In the genomic region with DNA sequence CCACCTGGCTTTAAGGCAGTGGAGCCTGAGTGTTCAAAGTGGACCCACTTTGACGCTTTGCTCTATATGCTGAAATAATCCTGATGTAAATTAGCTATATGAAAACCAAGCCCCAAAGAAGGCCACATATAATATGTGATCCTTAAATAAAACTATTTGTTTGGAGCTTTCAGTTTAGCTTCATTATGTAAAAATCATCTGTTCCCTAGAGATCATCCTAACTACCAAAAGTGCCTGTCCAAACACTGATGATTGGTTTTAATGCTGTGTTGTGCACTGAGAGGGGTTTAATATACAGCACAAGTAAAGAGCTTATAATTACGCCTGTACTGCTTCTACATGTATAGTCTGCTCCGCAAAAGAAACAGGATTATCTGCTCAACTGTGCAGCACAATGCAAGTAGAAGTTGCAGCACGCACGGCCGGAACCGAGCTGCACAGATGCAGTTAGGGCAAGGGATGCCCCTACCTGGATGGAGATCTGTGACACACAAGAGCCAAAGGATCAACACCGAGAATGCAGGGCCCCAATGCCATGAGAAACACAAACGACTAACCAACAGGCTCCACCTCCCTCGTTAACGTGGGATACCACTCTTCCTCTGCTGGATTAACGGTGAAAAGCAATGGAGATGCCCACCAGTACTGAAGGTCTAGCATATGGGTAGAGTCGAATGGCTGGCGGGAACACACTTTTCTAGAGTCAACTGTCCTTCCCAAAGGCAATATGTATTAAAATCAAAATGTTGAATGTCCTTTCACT, we compare ENCODE assay signal across 21 cellular contexts. TPM values are rescaled to one million over a fixed set of nuclear protein-coding genes. Genes with fewer than 3 reads are reported as not detected.
DNase-seq lines count a peak whose midpoint lies in the region; ATAC-seq, FAIRE-seq and TF ChIP-seq lines count a peak whose summit lies in the region.
"Had no signal": no experiment of that assay in that cellular context is flagged by ENCODE, and none has a peak within 500 bp of the region (broad histone marks: within the 10 kb centered on the region; RNA-seq: fewer than 3 reads in every experiment).

No MANE protein-coding gene starts in this region.

- no peaks in the 10 kb centered on the region for H3K27me3 Mint-ChIP-seq in CD4-positive, alpha-beta T cell
- H3K27me3 Mint-ChIP-seq in activated B cell treated with CpG ODN at 0.5 μM for 24 hours (no peaks in the 10 kb centered on the region), endothelial cell (ENCODE audit: unreplicated experiment) (peaks cover 2% of the 10 kb centered on the region)
- no peaks in the 10 kb centered on the region for H3K27me3 Mint-ChIP-seq in naive thymus-derived CD4-positive, alpha-beta T cell
- H3K27me3 Mint-ChIP-seq: progenitor cell of endocrine pancreas had no signal

- ATAC-seq in CD4-positive, alpha-beta T cell (ENCODE audit: poor library complexity): no peak
- ATAC-seq in activated B cell treated with CpG ODN at 0.5 μM for 24 hours (ENCODE audit: low read depth): no peak
- no peak for ATAC-seq in naive thymus-derived CD4-positive, alpha-beta T cell
- no peak for ATAC-seq in GM21367 (IDR thresholded peaks at IDR 0.05; ENCODE audit: unreplicated experiment)
- ATAC-seq: activated CD4-positive, CD25-positive, alpha-beta regulatory T cell treated with anti-CD3 and anti-CD28 coated beads, Interleukin-2, amount 50 U/mL, for 24 hours; gastrocnemius medialis; K562 had no signal

- DNase-seq in CD4-positive, alpha-beta T cell: no peak
- DNase-seq in GM12891 (ENCODE audit: insufficient read length, low spot score) (no peak), activated B cell treated with CpG ODN at 0.5 μM for 24 hours (no peak), endothelial cell (ENCODE audit: low spot score) (no peak), dermis blood vessel endothelial cell (no peak)
- DNase-seq in naive thymus-derived CD4-positive, alpha-beta T cell: no peak
- DNase-seq: activated gamma-delta T cell; AML-193; gastrocnemius medialis; NCI-H1092 treated with DMSO at 0.1 percent for 48 hours; SIG-M5; stimulated activated CD4-positive, alpha-beta T cell treated with anti-CD3 and anti-CD28 coated beads, Interleukin-4, amount 100 ng/mL, for 24 hours; testis had no signal

- H3K27ac ChIP-seq in CD4-positive, alpha-beta T cell (ENCODE audit: low read depth, low read length): no peak overlapping the region
- no peak overlapping the region for H3K27ac ChIP-seq in naive thymus-derived CD4-positive, alpha-beta T cell (ENCODE audit: low read depth, low read length)
- H3K27ac ChIP-seq: testis had no signal

- POLR2A ChIA-PET in CD4-positive, alpha-beta T cell (lab: Charles Lee): interaction anchor here (1.3 kb wide), 1 partner anchor 19 kb away, joined by 4 read pairs; no protein-coding TSS in a partner anchor
- POLR2A ChIA-PET in activated B cell treated with CpG ODN at 0.5 μM for 24 hours (lab: Charles Lee): interaction anchor here (0.5 to 1.5 kb wide), 4 partner anchors 18 to 178 kb away, joined by 3 to 5 read pairs (median 4); a partner anchor contains a TSS
- POLR2A ChIA-PET in naive thymus-derived CD4-positive, alpha-beta T cell (lab: Charles Lee): interaction anchor here (1.3 kb wide), 1 partner anchor 18 kb away, joined by 6 read pairs; no protein-coding TSS in a partner anchor

- FAIRE-seq in GM12891 (lab: Jason Lieb, UNC): peak; percentile 26
- FAIRE-seq: astrocyte, colon, H54, K562 had no signal

- no peaks in the 10 kb centered on the region for H3K9me3 Mint-ChIP-seq in CD4-positive, alpha-beta T cell
- no peaks in the 10 kb centered on the region for H3K9me3 Mint-ChIP-seq in activated B cell treated with CpG ODN at 0.5 μM for 24 hours
- no peaks in the 10 kb centered on the region for H3K9me3 Mint-ChIP-seq in naive thymus-derived CD4-positive, alpha-beta T cell
- no peaks in the 10 kb centered on the region for H3K9me3 Mint-ChIP-seq in endothelial cell (ENCODE audit: unreplicated experiment)

- no peaks in the 10 kb centered on the region for H3K27me3 ChIP-seq in CD4-positive, alpha-beta T cell (ENCODE audit: control insufficient read depth, insufficient read depth, low read length)
- H3K27me3 ChIP-seq in naive thymus-derived CD4-positive, alpha-beta T cell (ENCODE audit: control insufficient read depth in 2 of 2, insufficient read depth in 2 of 2, low read length in 2 of 2): no peaks in the 10 kb centered on the region
- H3K27me3 ChIP-seq: gastrocnemius medialis, testis had no signal

- intact Hi-C loops in CD4-positive, alpha-beta T cell (cut with DNase I, micrococcal nuclease): no loop called here
- intact Hi-C loops in activated B cell treated with CpG ODN at 0.5 μM for 24 hours (cut with micrococcal nuclease): no loop called here
- intact Hi-C loops in naive thymus-derived CD4-positive, alpha-beta T cell (cut with micrococcal nuclease): no loop called here

- TF ChIP-seq CTCF in CD4-positive, alpha-beta T cell (IDR thresholded peaks at IDR 0.05): no peak
- TF ChIP-seq CTCF in activated B cell treated with CpG ODN at 0.5 μM for 24 hours (IDR thresholded peaks at IDR 0.05) (no peak), endothelial cell (IDR thresholded peaks at IDR 0.05; ENCODE audit: unreplicated experiment) (no peak)

- H3K4me1 Mint-ChIP-seq in CD4-positive, alpha-beta T cell (ENCODE audit: low read depth): peaks cover 99% of the 10 kb centered on the region
- H3K4me1 Mint-ChIP-seq in activated B cell treated with CpG ODN at 0.5 μM for 24 hours: peaks cover 99% of the 10 kb centered on the region
- peaks cover 67 to 100% (median 97%) of the 10 kb centered on the region in 7 donors for H3K4me1 Mint-ChIP-seq in naive thymus-derived CD4-positive, alpha-beta T cell
- H3K4me1 Mint-ChIP-seq in endothelial cell (ENCODE audit: unreplicated experiment): peaks cover 21% of the 10 kb centered on the region

- no peaks in the 10 kb centered on the region for H3K36me3 Mint-ChIP-seq in CD4-positive, alpha-beta T cell (ENCODE audit: low read depth)
- peaks cover 6% of the 10 kb centered on the region for H3K36me3 Mint-ChIP-seq in activated B cell treated with CpG ODN at 0.5 μM for 24 hours (ENCODE audit: low read depth)
- peaks cover 0 to 3% (median 0%) of the 10 kb centered on the region in 5 donors for H3K36me3 Mint-ChIP-seq in naive thymus-derived CD4-positive, alpha-beta T cell
- H3K36me3 Mint-ChIP-seq in endothelial cell (ENCODE audit: low read depth, unreplicated experiment): no peaks in the 10 kb centered on the region

- H3K27ac Mint-ChIP-seq in CD4-positive, alpha-beta T cell: no peak overlapping the region
- H3K27ac Mint-ChIP-seq in activated B cell treated with CpG ODN at 0.5 μM for 24 hours: peak overlapping the region; percentile 19
- peak overlapping the region in 6 of 9 donors; percentile 1 to 69 (median 46) for H3K27ac Mint-ChIP-seq in naive thymus-derived CD4-positive, alpha-beta T cell
- no peak overlapping the region for H3K27ac Mint-ChIP-seq in endothelial cell (ENCODE audit: unreplicated experiment)

- peak overlapping the region; percentile 2 for H3K4me3 Mint-ChIP-seq in CD4-positive, alpha-beta T cell
- H3K4me3 Mint-ChIP-seq in activated B cell treated with CpG ODN at 0.5 μM for 24 hours (peak overlapping the region; percentile 54), endothelial cell (ENCODE audit: unreplicated experiment) (no peak overlapping the region)
- peak overlapping the region in 8 of 10 donors; percentile 8 to 77 (median 39) for H3K4me3 Mint-ChIP-seq in naive thymus-derived CD4-positive, alpha-beta T cell

- H3K4me1 ChIP-seq in naive thymus-derived CD4-positive, alpha-beta T cell (ENCODE audit: control insufficient read depth in 2 of 2, insufficient read depth in 2 of 2, low read length in 2 of 2): peaks cover 51 to 72% of the 10 kb centered on the region in 2 donors

- H3K9me3 ChIP-seq in CD4-positive, alpha-beta T cell (ENCODE audit: control insufficient read depth, low read length): no peaks in the 10 kb centered on the region
- no peaks in the 10 kb centered on the region for H3K9me3 ChIP-seq in naive thymus-derived CD4-positive, alpha-beta T cell (ENCODE audit: control insufficient read depth in 2 of 3, low read length in 3 of 3)
- H3K9me3 ChIP-seq: gastrocnemius medialis, testis had no signal

- CTCF ChIA-PET in CD4-positive, alpha-beta T cell (lab: Charles Lee): interaction anchor here (0.6 kb wide), 1 partner anchor 203 kb away, joined by 3 read pairs; no protein-coding TSS in a partner anchor
- CTCF ChIA-PET in activated B cell treated with CpG ODN at 0.5 μM for 24 hours (lab: Charles Lee): interaction anchor here (1.2 kb wide), 1 partner anchor 19 kb away, joined by 3 read pairs; no protein-coding TSS in a partner anchor
- CTCF ChIA-PET in naive thymus-derived CD4-positive, alpha-beta T cell (lab: Charles Lee): no interaction called here

- H3K4me3 ChIP-seq in naive thymus-derived CD4-positive, alpha-beta T cell (ENCODE audit: low read length): no peak overlapping the region
- H3K4me3 ChIP-seq: K562, skin epidermis, testis had no signal

- no peak for TF ChIP-seq POLR2A in GM12891 (IDR thresholded peaks at IDR 0.05; ENCODE audit: low read depth, low read length)

- H3K36me3 ChIP-seq in naive thymus-derived CD4-positive, alpha-beta T cell (ENCODE audit: control insufficient read depth in 2 of 3, insufficient read depth in 3 of 3, low read length in 3 of 3): no peaks in the 10 kb centered on the region
- H3K36me3 ChIP-seq: gastrocnemius medialis had no signal

TF ChIP-seq in GM12891, 5 proteins besides CTCF, POLR2A, EP300 and RAD21:
- TF ChIP-seq SPI1 (IDR thresholded peaks at IDR 0.05; ENCODE audit: low read depth, low read length) (no peak), PAX5 (IDR thresholded peaks at IDR 0.05; ENCODE audit: insufficient read depth, low read length, severe bottlenecking) (no peak), POLR2AphosphoS5 (IDR thresholded peaks at IDR 0.05; ENCODE audit: low read depth, low read length) (no peak), POU2F2 (IDR thresholded peaks at IDR 0.05; ENCODE audit: low read depth, low read length) (no peak), TAF1 (IDR thresholded peaks at IDR 0.05; ENCODE audit: low read depth, low read length) (no peak)
TF ChIP-seq in GM12891: peak in this region for 0.

RNA-seq across cellular contexts. Expression of a gene that starts 20.5 kb away (rescaled TPM):
- total RNA-seq in CD4-positive, alpha-beta T cell: 100 to 1,000 TPM; 259 to 268 TPM
- 52.5 TPM for polyA plus RNA-seq in GM12891 (2012; ENCODE audit: low read depth, missing spikeins)
- total RNA-seq in activated B cell treated with CpG ODN at 0.5 μM for 24 hours (173 and 193 TPM in 2 replicates), endothelial cell (ENCODE audit: unreplicated experiment) (122 TPM), dermis blood vessel endothelial cell (61.3 and 72.1 TPM in 2 replicates)
- 100 to 1,000 TPM; 175 to 261 (median 178) TPM for total RNA-seq in naive thymus-derived CD4-positive, alpha-beta T cell
- polyA plus RNA-seq in naive thymus-derived CD4-positive, alpha-beta T cell: 1 to 10 TPM; 8.9 to 9.0 TPM

Comparison
In these comparisons a context has a peak if more than half of its experiments do, and no peak if none do; other contexts are left out.
1. H3K27ac Mint-ChIP-seq: peak in activated B cell treated with CpG ODN at 0.5 μM for 24 hours (single experiment) and naive thymus-derived CD4-positive, alpha-beta T cell (6 of 9); none in CD4-positive, alpha-beta T cell (single experiment) and endothelial cell (single experiment).